Comparison of ENCODE assay signal across 1 cellular context in the genomic region with DNA sequence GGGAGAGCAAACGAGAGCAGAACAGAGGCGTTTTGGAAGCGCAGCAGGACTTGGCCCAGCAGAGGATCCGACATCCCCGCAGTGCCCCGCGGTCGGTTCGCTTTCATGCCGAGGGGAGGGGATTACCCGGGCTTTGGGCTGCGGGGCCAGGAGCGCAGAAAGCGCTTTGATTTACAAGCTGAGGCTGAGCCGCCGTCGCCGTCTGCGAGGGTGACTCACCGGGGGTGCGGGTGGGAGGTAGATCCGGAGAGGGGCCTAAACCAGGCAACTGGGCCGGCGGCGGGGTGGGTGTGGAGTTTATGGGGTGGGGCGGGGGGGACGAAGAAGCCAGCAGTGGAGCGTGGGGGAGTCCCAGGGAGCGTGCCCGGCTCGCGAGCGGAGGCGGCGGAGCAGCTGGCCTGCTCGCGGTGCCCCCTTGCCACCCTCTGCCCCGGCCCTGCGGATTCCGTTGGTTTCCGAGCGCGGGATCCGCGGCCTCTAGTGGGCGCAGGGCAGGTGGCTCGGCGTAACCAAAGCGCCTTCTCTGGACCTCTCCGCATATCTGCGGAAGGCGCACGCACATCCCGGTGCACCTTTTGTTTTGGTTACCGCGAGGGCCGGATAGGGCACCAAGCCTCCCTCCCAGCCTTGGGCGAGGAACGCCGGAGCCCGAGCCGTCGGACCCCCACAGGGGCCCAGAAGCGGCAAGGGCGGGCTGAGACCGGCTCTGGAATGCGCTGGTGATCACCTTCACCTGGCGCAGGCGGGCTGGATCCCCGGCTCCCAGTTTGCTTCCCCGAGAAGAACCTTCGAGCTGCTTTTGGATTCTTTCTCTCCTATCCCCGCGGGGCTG.
TF ChIP-seq lines count a peak whose summit lies in the region.

No MANE protein-coding gene starts in this region.

TF ChIP-seq in SK-N-SH treated with all-trans-retinoic acid at 6 μM for 48 hours, 23 proteins besides CTCF, POLR2A, EP300 and RAD21 (continued from another document):
- TF ChIP-seq POU6F1 (CRISPR knock-in tag; IDR thresholded peaks at IDR 0.05; ENCODE audit: borderline replicate concordance, low read depth) (no peak), RARB (CRISPR knock-in tag; IDR thresholded peaks at IDR 0.05) (no peak), SNAI2 (CRISPR knock-in tag; IDR thresholded peaks at IDR 0.05) (no peak), ZNF565 (CRISPR knock-in tag; conservative IDR thresholded peaks at IDR 0.05; ENCODE audit: low read depth) (no peak), OSR1 (CRISPR knock-in tag; IDR thresholded peaks at IDR 0.05) (no peak), BACH2 (CRISPR knock-in tag; IDR thresholded peaks at IDR 0.05; ENCODE audit: borderline replicate concordance) (no peak), PATZ1 (CRISPR knock-in tag; IDR thresholded peaks at IDR 0.05; ENCODE audit: borderline replicate concordance) (no peak), ZNF8 (CRISPR knock-in tag; IDR thresholded peaks at IDR 0.05) (no peak), GLIS3 (CRISPR knock-in tag; IDR thresholded peaks at IDR 0.05) (no peak), TOX (CRISPR knock-in tag; IDR thresholded peaks at IDR 0.05; ENCODE audit: borderline replicate concordance) (no peak), ISL1 (CRISPR knock-in tag; IDR thresholded peaks at IDR 0.05) (no peak)
